25 cellular contexts compared by ENCODE assay signal in genomic region chr17:73772107-73772705, GRCh38.
"Had no signal": no experiment of that assay in that cellular context is flagged by ENCODE, and none has a peak within 500 bp of the region (broad histone marks: within the 10 kb centered on the region; RNA-seq: fewer than 3 reads in every experiment).

No MANE protein-coding gene starts in this region.

- H3K4me3 Mint-ChIP-seq: activated naive CD8-positive, alpha-beta T cell; activated T-cell treated with anti-CD3 and anti-CD28 coated beads, Interleukin-2, amount 50 U/mL, for 72 hours; effector memory CD8-positive, alpha-beta T cell; T-helper 2 cell treated with Interferon-gamma antibody and Interleukin-4, amounts not matched to agents 5 μg/mL and 100 μg/mL, for 36 hours had no signal

- DNase-seq: activated CD4-positive, alpha-beta T cell treated with anti-CD3 and anti-CD28 coated beads for 4 hours; activated CD4-positive, alpha-beta T cell treated with anti-CD3 and anti-CD28 coated beads, Interleukin-2, amount 50 U/mL, for 4 hours; activated naive CD4-positive, alpha-beta T cell treated with Interleukin-2 at 50 U/mL for 16 hours; activated T-cell treated with anti-CD3 and anti-CD28 coated beads for 4 hours; activated T-cell treated with anti-CD3 and anti-CD28 coated beads, Interleukin-2, amount 50 U/mL, for 72 hours; anterior cingulate cortex; body of pancreas; cerebellar nuclear complex; cortex of kidney; effector memory CD8-positive, alpha-beta T cell; erythroblast; foreskin fibroblast; heart right ventricle; kidney glomerular epithelial cell; left ventricle myocardium inferior; pancreas; psoas muscle; stimulated activated CD4-positive, alpha-beta T cell treated with anti-CD3 and anti-CD28 coated beads, Interleukin-15, amount 100 ng/mL, for 24 hours; stimulated activated naive CD4-positive, alpha-beta T cell; T-helper 1 cell had no signal

- H3K27me3 Mint-ChIP-seq: activated naive CD8-positive, alpha-beta T cell had no signal

- H3K36me3 Mint-ChIP-seq: activated naive CD8-positive, alpha-beta T cell had no signal

- H3K9me3 Mint-ChIP-seq: activated T-cell treated with anti-CD3 and anti-CD28 coated beads, Interleukin-2, amount 50 U/mL, for 72 hours; effector memory CD8-positive, alpha-beta T cell; T-helper 2 cell treated with Interferon-gamma antibody and Interleukin-4, amounts not matched to agents 5 μg/mL and 100 μg/mL, for 36 hours had no signal

- H3K27me3 ChIP-seq: body of pancreas, cardiac muscle cell, pancreas, tibial nerve had no signal

- H3K27ac ChIP-seq: body of pancreas, cardiac muscle cell, left ventricle myocardium inferior, pancreas, psoas muscle, tibial nerve had no signal

- H3K27ac Mint-ChIP-seq: activated naive CD8-positive, alpha-beta T cell; activated T-cell treated with anti-CD3 and anti-CD28 coated beads, Interleukin-2, amount 50 U/mL, for 72 hours; T-helper 2 cell treated with Interferon-gamma antibody and Interleukin-4, amounts not matched to agents 5 μg/mL and 100 μg/mL, for 36 hours had no signal

- H3K4me3 ChIP-seq: body of pancreas, cardiac muscle cell, heart right ventricle, left ventricle myocardium inferior, pancreas, psoas muscle, smooth muscle cell, tibial nerve had no signal

- ATAC-seq: activated T-cell treated with anti-CD3 and anti-CD28 coated beads, Interleukin-2, amount 50 U/mL, for 72 hours; body of pancreas; effector memory CD8-positive, alpha-beta T cell; pancreas; psoas muscle had no signal

- H3K9me3 ChIP-seq: body of pancreas, pancreas, psoas muscle, tibial nerve had no signal

- H3K4me1 ChIP-seq: psoas muscle had no signal

- H3K36me3 ChIP-seq: cardiac muscle cell, heart right ventricle, left ventricle myocardium inferior, pancreas, tibial nerve had no signal
